Comparison of ENCODE assay signal across 8 cellular contexts in genomic region chr21:6111354-6111753, GRCh38.
DNase-seq lines count a peak whose midpoint lies in the region; ATAC-seq and TF ChIP-seq lines count a peak whose summit lies in the region.
"Not testable (repeated sequence)": the region's sequence is repeated elsewhere in the genome, so short reads cannot be mapped to it uniquely, and the experiment has no call there.

No MANE protein-coding gene starts in this region.

- POLR2A ChIA-PET in CD8-positive, alpha-beta T cell (lab: Charles Lee); activated B cell treated with CpG ODN at 0.5 μM for 24 hours (lab: Charles Lee): not testable (repeated sequence)

- H3K9me3 ChIP-seq in CD8-positive, alpha-beta T cell (ENCODE audit: low read length) = not testable (repeated sequence)

- H3K36me3 ChIP-seq in CD8-positive, alpha-beta T cell (ENCODE audit: insufficient read depth, low read length) = not testable (repeated sequence)

- not testable (repeated sequence) for H3K27ac ChIP-seq in CD8-positive, alpha-beta T cell (ENCODE audit: low read depth, low read length)

- CTCF ChIA-PET in CD8-positive, alpha-beta T cell (lab: Charles Lee); activated B cell treated with CpG ODN at 0.5 μM for 24 hours (lab: Charles Lee); activated naive CD4-positive, alpha-beta T cell treated with anti-CD3 and anti-CD28 coated beads, Interleukin-2, amount 10 ng/mL, durations not matched to agents 7 days and 5 days (lab: Charles Lee): not testable (repeated sequence)

- H3K9me3 Mint-ChIP-seq in CD8-positive, alpha-beta T cell; activated B cell treated with CpG ODN at 0.5 μM for 24 hours; activated naive CD4-positive, alpha-beta T cell treated with anti-CD3 and anti-CD28 coated beads, Interleukin-2, amount 10 ng/mL, durations not matched to agents 7 days and 5 days; naive B cell; stimulated activated naive B cell treated with anti-CD40 and anti-IgM and Interleukin-4, amounts not matched to agents 10 μg/mL and 1 μg/mL and 100 μg/mL, for 72 hours: not testable (repeated sequence)

- not testable (repeated sequence) for H3K27me3 ChIP-seq in CD8-positive, alpha-beta T cell (ENCODE audit: insufficient read depth, low read length)

- not testable (repeated sequence) for H3K4me3 ChIP-seq in CD8-positive, alpha-beta T cell (ENCODE audit: low read depth, low read length)

- intact Hi-C loops in CD8-positive, alpha-beta T cell (cut with DNase I, micrococcal nuclease); activated B cell treated with CpG ODN at 0.5 μM for 24 hours (cut with micrococcal nuclease); Right ventricle myocardium superior (cut with DNase I): not testable (repeated sequence)

- not testable (repeated sequence) for H3K27ac Mint-ChIP-seq in CD8-positive, alpha-beta T cell; activated B cell treated with CpG ODN at 0.5 μM for 24 hours; activated naive CD4-positive, alpha-beta T cell treated with anti-CD3 and anti-CD28 coated beads, Interleukin-2, amount 10 ng/mL, durations not matched to agents 7 days and 5 days; naive B cell; stimulated activated naive B cell treated with anti-CD40 and anti-IgM and Interleukin-4, amounts not matched to agents 10 μg/mL and 1 μg/mL and 100 μg/mL, for 72 hours

- TF ChIP-seq CTCF in CD8-positive, alpha-beta T cell (IDR thresholded peaks at IDR 0.05); activated B cell treated with CpG ODN at 0.5 μM for 24 hours (IDR thresholded peaks at IDR 0.05): not testable (repeated sequence)

- DNase-seq in CD8-positive, alpha-beta T cell = peak in 1 of 7 experiments; percentile 16
- DNase-seq in activated B cell treated with CpG ODN at 0.5 μM for 24 hours; stimulated activated naive B cell treated with anti-CD40 and anti-IgM and Interleukin-4, amounts not matched to agents 10 μg/mL and 1 μg/mL and 100 μg/mL, for 72 hours: not testable (repeated sequence)
- peak; percentile 35 for DNase-seq in activated naive CD4-positive, alpha-beta T cell treated with anti-CD3 and anti-CD28 coated beads, Interleukin-2, amount 10 ng/mL, durations not matched to agents 7 days and 5 days
- DNase-seq in Right ventricle myocardium superior (peak; percentile 30), naive B cell (peak; percentile 7)

- not testable (repeated sequence) for H3K4me1 ChIP-seq in CD8-positive, alpha-beta T cell (ENCODE audit: insufficient read depth, low read length)

- H3K4me1 Mint-ChIP-seq in CD8-positive, alpha-beta T cell (ENCODE audit: low read depth); activated B cell treated with CpG ODN at 0.5 μM for 24 hours; activated naive CD4-positive, alpha-beta T cell treated with anti-CD3 and anti-CD28 coated beads, Interleukin-2, amount 10 ng/mL, durations not matched to agents 7 days and 5 days; naive B cell; stimulated activated naive B cell treated with anti-CD40 and anti-IgM and Interleukin-4, amounts not matched to agents 10 μg/mL and 1 μg/mL and 100 μg/mL, for 72 hours: not testable (repeated sequence)

- H3K4me3 Mint-ChIP-seq in CD8-positive, alpha-beta T cell; activated B cell treated with CpG ODN at 0.5 μM for 24 hours; activated naive CD4-positive, alpha-beta T cell treated with anti-CD3 and anti-CD28 coated beads, Interleukin-2, amount 10 ng/mL, durations not matched to agents 7 days and 5 days; naive B cell; stimulated activated naive B cell treated with anti-CD40 and anti-IgM and Interleukin-4, amounts not matched to agents 10 μg/mL and 1 μg/mL and 100 μg/mL, for 72 hours: not testable (repeated sequence)

- not testable (repeated sequence) for H3K36me3 Mint-ChIP-seq in CD8-positive, alpha-beta T cell; activated B cell treated with CpG ODN at 0.5 μM for 24 hours (ENCODE audit: low read depth); activated naive CD4-positive, alpha-beta T cell treated with anti-CD3 and anti-CD28 coated beads, Interleukin-2, amount 10 ng/mL, durations not matched to agents 7 days and 5 days; naive B cell; stimulated activated naive B cell treated with anti-CD40 and anti-IgM and Interleukin-4, amounts not matched to agents 10 μg/mL and 1 μg/mL and 100 μg/mL, for 72 hours

- peak; percentile 8 for ATAC-seq in CD8-positive, alpha-beta T cell
- ATAC-seq in GM21515 (IDR thresholded peaks at IDR 0.05; ENCODE audit: unreplicated experiment) (peak; percentile 20), HG03103 (IDR thresholded peaks at IDR 0.05; ENCODE audit: low read depth, unreplicated experiment) (peak; percentile 5), activated B cell treated with CpG ODN at 0.5 μM for 24 hours (ENCODE audit: low read depth) (peak; percentile 4), Right ventricle myocardium superior (ENCODE audit: poor library complexity) (peak; percentile 18), naive B cell (ENCODE audit: low read depth in 2 of 2) (peak; percentile 10 to 11)
- ATAC-seq in stimulated activated naive B cell treated with anti-CD40 and anti-IgM and Interleukin-4, amounts not matched to agents 10 μg/mL and 1 μg/mL and 100 μg/mL, for 72 hours (replicated peaks) = peak; percentile 3 to 6

- H3K27me3 Mint-ChIP-seq in CD8-positive, alpha-beta T cell (ENCODE audit: low read depth); activated B cell treated with CpG ODN at 0.5 μM for 24 hours; activated naive CD4-positive, alpha-beta T cell treated with anti-CD3 and anti-CD28 coated beads, Interleukin-2, amount 10 ng/mL, durations not matched to agents 7 days and 5 days; naive B cell; stimulated activated naive B cell treated with anti-CD40 and anti-IgM and Interleukin-4, amounts not matched to agents 10 μg/mL and 1 μg/mL and 100 μg/mL, for 72 hours: not testable (repeated sequence)
